In genomic region chr7:42233166-42233565, GRCh38 we compare ENCODE assay signal across 19 cellular contexts. TPM values are rescaled to one million over a fixed set of nuclear protein-coding genes. Genes with fewer than 3 reads are reported as not detected.
DNase-seq lines count a peak whose midpoint lies in the region; ATAC-seq, FAIRE-seq and TF ChIP-seq lines count a peak whose summit lies in the region.
"Had no signal": no experiment of that assay in that cellular context is flagged by ENCODE, and none has a peak within 500 bp of the region (broad histone marks: within the 10 kb centered on the region; RNA-seq: fewer than 3 reads in every experiment).

No MANE protein-coding gene starts in this region.

- TF ChIP-seq POLR2A in sigmoid colon (IDR thresholded peaks at IDR 0.05) (no peak), esophagus squamous epithelium (IDR thresholded peaks at IDR 0.05) (no peak)

- no peak overlapping the region for H3K18ac ChIP-seq in H9 (ENCODE audit: insufficient read length, low read depth, low read length)

- no peak overlapping the region for H2BK20ac ChIP-seq in H9 (ENCODE audit: low read depth, low read length, poor library complexity, severe bottlenecking)

- intact Hi-C loops in sigmoid colon (cut with DNase I) (loop anchor here (5.0 to 10.0 kb wide), 2 partner anchors 66 to 138 kb away; no protein-coding TSS in a partner anchor), esophagus squamous epithelium (cut with DNase I) (no loop called here)

- H3K4ac ChIP-seq in H9 (ENCODE audit: low read depth, low read length) = no peak overlapping the region

- H2BK12ac ChIP-seq in H9 (ENCODE audit: insufficient read length, low read depth, low read length) = no peak overlapping the region

- H3K23ac ChIP-seq in H9 (ENCODE audit: insufficient read length, low read depth, low read length) = no peak overlapping the region

- no peaks in the 10 kb centered on the region for H4K20me1 ChIP-seq in H9 (ENCODE audit: control insufficient read depth, insufficient read depth, insufficient read length)
- H4K20me1 ChIP-seq in astrocyte (ENCODE audit: insufficient read depth, low read length) = peaks cover 11% of the 10 kb centered on the region
- peaks cover 9% of the 10 kb centered on the region for H4K20me1 ChIP-seq in hepatocyte (ENCODE audit: insufficient read depth, poor library complexity, severe bottlenecking)

- no peak for ATAC-seq in stimulated activated naive CD8-positive, alpha-beta T cell treated with anti-CD3 and anti-CD28 coated beads, Interleukin-15, amount 100 ng/mL, for 72 hours
- no peak for ATAC-seq in HG03039 (IDR thresholded peaks at IDR 0.05; ENCODE audit: unreplicated experiment)
- ATAC-seq: activated CD8-positive, alpha-beta T cell treated with anti-CD3 and anti-CD28 coated beads for 36 hours had no signal

- H4K8ac ChIP-seq in H9 (replicated peaks; ENCODE audit: insufficient read length, low read depth, low read length) = no peak overlapping the region

- peaks cover 0 to 1% (median 0%) of the 10 kb centered on the region in 3 experiments; a peak in 1 of 7 replicates for H3K36me3 Mint-ChIP-seq in H9 (ENCODE audit: insufficient read depth in 1 of 3, low read depth in 3 of 3)
- no peaks in the 10 kb centered on the region for H3K36me3 Mint-ChIP-seq in astrocyte (ENCODE audit: low read depth, unreplicated experiment)

- H2AK5ac ChIP-seq in H9 (ENCODE audit: insufficient read length, low read length) = no peak overlapping the region

- DNase-seq in H9 (no peak), astrocyte (ENCODE audit: low read depth) (no peak), hepatocyte (ENCODE audit: low spot score) (peak; percentile 44), sigmoid colon (no peak), UCSD-AML1 (lab: John Stamatoyannopoulos, UW; ENCODE audit: unreplicated experiment) (no peak), esophagus squamous epithelium (lab: John Stamatoyannopoulos, UW) (no peak)
- no peak for DNase-seq in stimulated activated naive CD8-positive, alpha-beta T cell treated with anti-CD3 and anti-CD28 coated beads, Interleukin-15, amount 100 ng/mL, for 72 hours
- DNase-seq: activated CD8-positive, alpha-beta T cell treated with anti-CD3 and anti-CD28 coated beads for 36 hours; dermis blood vessel endothelial cell; foreskin melanocyte; NCI-H1092; NCI-H2171 treated with DMSO at 0.1 percent for 48 hours; NK-92 treated with Interleukin-12 subunit alpha and Interleukin-12 subunit beta, amount 100 ng/mL, for 24 hours had no signal

- H3K27ac ChIP-seq in H9 (ENCODE audit: insufficient read length, low read depth, low read length) (no peak overlapping the region), astrocyte (ENCODE audit: low read depth, low read length) (no peak overlapping the region), hepatocyte (peak overlapping the region; percentile 10), sigmoid colon (peak overlapping the region in 3 of 4 donors; percentile 96 to 97 (median 97)), esophagus squamous epithelium (peak overlapping the region in 1 of 4 donors; percentile 96)
- H3K27ac ChIP-seq: BLaER1 treated with 17β-estradiol and CSF1 and Interleukin-3, amounts not matched to agents 10 nM and 100 nM; thoracic aorta had no signal

- no peak overlapping the region for H3K56ac ChIP-seq in H9 (ENCODE audit: insufficient read length, low read depth, low read length)

- H3K4me1 Mint-ChIP-seq in H9 (peaks cover 76 to 77% of the 10 kb centered on the region in 2 experiments), astrocyte (ENCODE audit: low read depth, unreplicated experiment) (peaks cover 55% of the 10 kb centered on the region)
- peaks cover 16% of the 10 kb centered on the region for H3K4me1 Mint-ChIP-seq in stimulated activated naive CD8-positive, alpha-beta T cell treated with anti-CD3 and anti-CD28 coated beads, Interleukin-15, amount 100 ng/mL, for 72 hours

- H3K36me3 ChIP-seq in astrocyte (ENCODE audit: insufficient read depth, low read length) (no peaks in the 10 kb centered on the region), hepatocyte (replicated peaks; ENCODE audit: insufficient read depth, low read depth) (no peaks in the 10 kb centered on the region), sigmoid colon (no peaks in the 10 kb centered on the region), esophagus squamous epithelium (no peaks in the 10 kb centered on the region)
- H3K36me3 ChIP-seq: thoracic aorta had no signal

- TF ChIP-seq CTCF in H9 (conservative IDR thresholded peaks at IDR 0.05) (no peak), astrocyte (IDR thresholded peaks at IDR 0.05; ENCODE audit: insufficient read depth, low read depth, low read length) (no peak), hepatocyte (IDR thresholded peaks at IDR 0.05; ENCODE audit: poor library complexity) (no peak), sigmoid colon (IDR thresholded peaks at IDR 0.05) (no peak), esophagus squamous epithelium (IDR thresholded peaks at IDR 0.05) (no peak)

- H3K4me3 ChIP-seq in astrocyte (ENCODE audit: insufficient read depth, low read depth, low read length) (no peak overlapping the region), hepatocyte (no peak overlapping the region), sigmoid colon (peak overlapping the region in 1 of 4 donors; percentile 0), esophagus squamous epithelium (no peak overlapping the region)
- H3K4me3 ChIP-seq: BLaER1 treated with 17β-estradiol and CSF1 and Interleukin-3, amounts not matched to agents 10 nM and 100 nM; thoracic aorta had no signal

- peaks cover 4% of the 10 kb centered on the region; the same call in 1 of the 2 replicates for H3K79me2 ChIP-seq in H9 (ENCODE audit: insufficient read depth, low read length)
- H3K79me2 ChIP-seq in astrocyte (ENCODE audit: insufficient read depth, low read length) = peaks cover 78% of the 10 kb centered on the region
- H3K79me2 ChIP-seq in hepatocyte = peaks cover 52% of the 10 kb centered on the region

- no peak overlapping the region for H3K4me2 ChIP-seq in H9 (ENCODE audit: insufficient read depth, insufficient read length, low read length)
- peak overlapping the region; percentile 95 for H3K4me2 ChIP-seq in astrocyte (ENCODE audit: low read length)
- H3K4me2 ChIP-seq in hepatocyte = peak overlapping the region; percentile 80

- no peaks in the 10 kb centered on the region for H3K9me2 ChIP-seq in hepatocyte (replicated peaks; ENCODE audit: insufficient read depth)

- H3K4me3 Mint-ChIP-seq in H9 (peak overlapping the region in 1 of 2 experiments; percentile 0; a peak in 1 of 5 replicates), astrocyte (ENCODE audit: unreplicated experiment) (peak overlapping the region; percentile 52)
- H3K4me3 Mint-ChIP-seq in stimulated activated naive CD8-positive, alpha-beta T cell treated with anti-CD3 and anti-CD28 coated beads, Interleukin-15, amount 100 ng/mL, for 72 hours = no peak overlapping the region
- H3K4me3 Mint-ChIP-seq: activated CD8-positive, alpha-beta T cell treated with anti-CD3 and anti-CD28 coated beads for 36 hours had no signal

- H3K27ac Mint-ChIP-seq in H9 = no peak overlapping the region
- peak overlapping the region; percentile 37 for H3K27ac Mint-ChIP-seq in astrocyte (ENCODE audit: unreplicated experiment)
- no peak overlapping the region for H3K27ac Mint-ChIP-seq in stimulated activated naive CD8-positive, alpha-beta T cell treated with anti-CD3 and anti-CD28 coated beads, Interleukin-15, amount 100 ng/mL, for 72 hours
- H3K27ac Mint-ChIP-seq: activated CD8-positive, alpha-beta T cell treated with anti-CD3 and anti-CD28 coated beads for 36 hours; progenitor cell of endocrine pancreas had no signal

- no peak overlapping the region for H2BK15ac ChIP-seq in H9 (ENCODE audit: low read depth, low read length)

- H3K4me1 ChIP-seq in H9 (ENCODE audit: insufficient read depth, low read length) = peaks cover 14% of the 10 kb centered on the region; the same call in 1 of the 2 replicates
- H3K4me1 ChIP-seq in astrocyte (ENCODE audit: insufficient read depth, low read length) = peaks cover 27% of the 10 kb centered on the region
- H3K4me1 ChIP-seq in hepatocyte (ENCODE audit: insufficient read depth) = peaks cover 22% of the 10 kb centered on the region
- peaks cover 0 to 74% (median 61%) of the 10 kb centered on the region in 4 donors for H3K4me1 ChIP-seq in sigmoid colon
- H3K4me1 ChIP-seq in esophagus squamous epithelium = peaks cover 9 to 89% (median 26%) of the 10 kb centered on the region in 3 donors

- H3K27me3 ChIP-seq in H9 (ENCODE audit: insufficient read depth, low read length) = no peaks in the 10 kb centered on the region
- H3K27me3 ChIP-seq in astrocyte (ENCODE audit: insufficient read depth, low read length) = no peaks in the 10 kb centered on the region
- peaks cover 25% of the 10 kb centered on the region for H3K27me3 ChIP-seq in hepatocyte
- H3K27me3 ChIP-seq in sigmoid colon = no peaks in the 10 kb centered on the region
- H3K27me3 ChIP-seq in esophagus squamous epithelium = peaks cover 0 to 61% (median 0%) of the 10 kb centered on the region in 4 donors

- no peak overlapping the region for H4K91ac ChIP-seq in H9 (ENCODE audit: insufficient read length, low read depth, low read length)

- WGBS in H9 (ENCODE audit: extremely low coverage, insufficient read length, low lambda C conversion rate) = no CpG with 5 or more reads among the region's 2 CpGs
- WGBS in hepatocyte (ENCODE audit: low lambda C conversion rate, missing lambda C conversion rate) = 20% methylated on average over 2 of the region's 2 CpGs
- WGBS in sigmoid colon, 2 donors = 54 to 64% methylated on average over 2 of the region's 2 CpGs
- WGBS in esophagus squamous epithelium, 2 donors = 24 to 25% methylated on average over 2 of the region's 2 CpGs

- H3K9ac ChIP-seq in H9 (ENCODE audit: extremely low read depth, insufficient read length, low read length) (no peak overlapping the region), astrocyte (ENCODE audit: low read length) (no peak overlapping the region)
- H3K9ac ChIP-seq: BLaER1 treated with 17β-estradiol and CSF1 and Interleukin-3, amounts not matched to agents 10 nM and 100 nM had no signal

- no peak overlapping the region for H2AFZ ChIP-seq in H9 (ENCODE audit: low read length)
- no peak overlapping the region for H2AFZ ChIP-seq in astrocyte (ENCODE audit: low read depth, low read length)
- H2AFZ ChIP-seq in hepatocyte = no peak overlapping the region

- H2BK120ac ChIP-seq in H9 (ENCODE audit: low read depth, low read length, poor library complexity, severe bottlenecking) = no peak overlapping the region

- FAIRE-seq in astrocyte (lab: Jason Lieb, UNC) = no peak
- FAIRE-seq: G401.6, TTC549 had no signal

- H3K79me1 ChIP-seq in H9 (ENCODE audit: insufficient read depth, low read depth, low read length, poor library complexity, severe bottlenecking) = no peaks in the 10 kb centered on the region

- TF ChIP-seq EP300 in sigmoid colon (IDR thresholded peaks at IDR 0.05) = no peak

- H3K9me3 Mint-ChIP-seq in H9 (peaks cover 0 to 1% of the 10 kb centered on the region in 2 experiments; a peak in 2 of 5 replicates), astrocyte (ENCODE audit: unreplicated experiment) (no peaks in the 10 kb centered on the region)
- H3K9me3 Mint-ChIP-seq in stimulated activated naive CD8-positive, alpha-beta T cell treated with anti-CD3 and anti-CD28 coated beads, Interleukin-15, amount 100 ng/mL, for 72 hours = no peaks in the 10 kb centered on the region
- H3K9me3 Mint-ChIP-seq: activated CD8-positive, alpha-beta T cell treated with anti-CD3 and anti-CD28 coated beads for 36 hours had no signal

- H2BK5ac ChIP-seq in H9 (ENCODE audit: insufficient read length, low read length) = no peak overlapping the region

- H3K27me3 Mint-ChIP-seq in H9 (ENCODE audit: low read depth) (no peaks in the 10 kb centered on the region; the same call in 1 of the 2 replicates), astrocyte (ENCODE audit: low read depth, unreplicated experiment) (no peaks in the 10 kb centered on the region)
- H3K27me3 Mint-ChIP-seq in stimulated activated naive CD8-positive, alpha-beta T cell treated with anti-CD3 and anti-CD28 coated beads, Interleukin-15, amount 100 ng/mL, for 72 hours = peaks cover 76% of the 10 kb centered on the region

- peaks cover 20% of the 10 kb centered on the region for H3K23me2 ChIP-seq in H9 (ENCODE audit: insufficient read length, low read depth, low read length, poor library complexity, severe bottlenecking)

- H3K9me3 ChIP-seq in H9 (ENCODE audit: control insufficient read depth, low read depth, low read length) = no peaks in the 10 kb centered on the region
- H3K9me3 ChIP-seq in astrocyte (ENCODE audit: insufficient read depth, low read depth, low read length) = no peaks in the 10 kb centered on the region
- H3K9me3 ChIP-seq in hepatocyte (ENCODE audit: low read depth) = no peaks in the 10 kb centered on the region
- no peaks in the 10 kb centered on the region for H3K9me3 ChIP-seq in sigmoid colon
- no peaks in the 10 kb centered on the region for H3K9me3 ChIP-seq in esophagus squamous epithelium
- H3K9me3 ChIP-seq: BLaER1 treated with 17β-estradiol and CSF1 and Interleukin-3, amounts not matched to agents 10 nM and 100 nM; thoracic aorta had no signal

- H3K14ac ChIP-seq in H9 (ENCODE audit: insufficient read depth, low read length) = peak overlapping the region; percentile 45; the same call in 1 of the 2 replicates

- no peak overlapping the region for H3T11ph ChIP-seq in H9 (ENCODE audit: low read length)

- no peak overlapping the region for H4K5ac ChIP-seq in H9 (ENCODE audit: insufficient read length, low read depth, low read length)

RNA-seq across cellular contexts. Expression of gene GLI3, which starts 3.8 kb away (rescaled TPM):
- 43.0 and 45.0 TPM in 2 replicates for total RNA-seq in H9 (2021)
- 22.1 and 27.7 TPM in 2 replicates for total RNA-seq in astrocyte
- total RNA-seq in hepatocyte = 3.6 and 5.5 TPM in 2 replicates
- polyA plus RNA-seq in hepatocyte = 20.0 and 25.2 TPM in 2 replicates
- 10 to 100 TPM; 17.2 to 31.6 (median 18.9) TPM for total RNA-seq in sigmoid colon
- polyA plus RNA-seq in sigmoid colon = 1 to 10 TPM in 2 of 3 donors, under 1 TPM in 1; 0.23 to 3.6 (median 1.2) TPM
- 1 to 10 TPM; 3.0 to 9.0 (median 4.2) TPM for total RNA-seq in esophagus squamous epithelium
- total RNA-seq: activated CD8-positive, alpha-beta T cell treated with anti-CD3 and anti-CD28 coated beads for 36 hours had no signal

Comparison
In these comparisons a context has a peak if more than half of its experiments do, and no peak if none do; other contexts are left out.
1. H3K27ac ChIP-seq: peak in hepatocyte (single experiment) and sigmoid colon (3 of 4); none in H9 (single experiment) and astrocyte (single experiment).